In the genomic region with DNA sequence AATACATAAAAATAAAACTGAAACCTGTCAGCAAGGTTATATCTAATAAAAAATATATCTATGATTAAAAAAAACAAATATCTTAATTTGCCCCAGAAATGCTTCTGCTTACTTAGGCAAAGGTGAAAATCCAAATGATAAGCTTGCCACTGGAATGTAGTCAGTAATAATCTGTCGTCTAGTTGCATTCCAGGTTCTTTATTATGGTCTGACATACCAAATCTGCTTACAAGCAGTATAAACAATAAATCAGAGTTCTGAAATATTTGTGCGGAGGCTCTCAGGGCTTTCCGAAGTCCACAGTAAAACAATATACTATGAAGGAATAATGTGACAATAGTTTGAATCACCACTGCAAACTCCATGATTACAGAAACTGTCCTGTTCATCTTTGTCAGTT, we compare ENCODE assay signal across 28 cellular contexts.
A peak's percentile ranks its signal among the peaks of the same experiment; 100 is the strongest.
DNase-seq lines count a peak whose midpoint lies in the region; ATAC-seq, FAIRE-seq and TF ChIP-seq lines count a peak whose summit lies in the region.
"Had no signal": no experiment of that assay in that cellular context is flagged by ENCODE, and none has a peak within 500 bp of the region (broad histone marks: within the 10 kb centered on the region; RNA-seq: fewer than 3 reads in every experiment).

No MANE protein-coding gene starts in this region.

- no peak for TF ChIP-seq EP300 in ovary (IDR thresholded peaks at IDR 0.05)

- no peak overlapping the region for H4K91ac ChIP-seq in mesenchymal stem cell (ENCODE audit: low read length)

- peak; percentile 15 for DNase-seq in adipocyte (ENCODE audit: low read depth)
- peak; percentile 9 for DNase-seq in fibroblast of villous mesenchyme (ENCODE audit: low read depth)
- no peak for DNase-seq in mesenchymal stem cell
- no peak for DNase-seq in small intestine
- DNase-seq in ovary, result no peak
- DNase-seq in NCI-H1694 treated with DMSO at 0.1 percent for 48 hours (lab: John Stamatoyannopoulos, UW), result no peak
- DNase-seq: C1 segment of cervical spinal cord; CD4-positive, alpha-beta memory T cell; COR-L47; DMS53; MM.1S; NCI-H1048; NCI-H1417; NCI-H1694; NCI-H2081; NCI-H2227 treated with DMSO at 0.1 percent for 48 hours; NCI-H510A; NCI-H69; OCI-M1; Peyer's patch; SHP77 treated with DMSO at 0.1 percent for 48 hours had no signal

- intact Hi-C loops in ovary (cut with DNase I), result no loop called here

- 80% methylated on average over 1 of the region's 3 CpGs for WGBS in mesenchymal stem cell
- 47 to 61% (median 54%) methylated on average over 3 of the region's 3 CpGs for WGBS in small intestine, 3 donors
- 14 to 34% (median 15%) methylated on average over 3 of the region's 3 CpGs for WGBS in ovary, 3 donors

- H3K23ac ChIP-seq in mesenchymal stem cell (ENCODE audit: low read length in 2 of 2), result no peak overlapping the region

- H2AK5ac ChIP-seq in mesenchymal stem cell (ENCODE audit: low read length, severe bottlenecking), result no peak overlapping the region

- H3K4me1 ChIP-seq in adipocyte (ENCODE audit: control insufficient read depth, insufficient read depth, low read length) (no peaks in the 10 kb centered on the region), mesenchymal stem cell (ENCODE audit: control insufficient read depth, insufficient read depth, low read depth, low read length) (peaks cover 2% of the 10 kb centered on the region), small intestine (ENCODE audit: control insufficient read depth in 2 of 2, insufficient read depth in 1 of 2, low read depth in 1 of 2, low read length in 1 of 2) (no peaks in the 10 kb centered on the region), ovary (ENCODE audit: insufficient read depth) (no peaks in the 10 kb centered on the region)
- H3K4me1 ChIP-seq: A549, Peyer's patch had no signal

- H3K79me1 ChIP-seq in mesenchymal stem cell (replicated peaks; ENCODE audit: low read length, poor library complexity, severe bottlenecking), result no peaks in the 10 kb centered on the region

- no peak overlapping the region for H2AFZ ChIP-seq in mesenchymal stem cell (ENCODE audit: low read depth, low read length)

- no peak overlapping the region for H2BK12ac ChIP-seq in mesenchymal stem cell (ENCODE audit: low read length in 2 of 2)

- H3K4me2 ChIP-seq in mesenchymal stem cell (ENCODE audit: low read length, poor library complexity, severe bottlenecking), result no peak overlapping the region
- H3K4me2 ChIP-seq: A549, KMS-11 had no signal

- H3K9ac ChIP-seq in adipocyte (ENCODE audit: low read length), result no peak overlapping the region
- no peak overlapping the region for H3K9ac ChIP-seq in mesenchymal stem cell (ENCODE audit: low read length)
- H3K9ac ChIP-seq: KMS-11 had no signal

- no peak overlapping the region for H3K4me3 ChIP-seq in adipocyte (ENCODE audit: low read length)
- no peak overlapping the region for H3K4me3 ChIP-seq in fibroblast of villous mesenchyme (ENCODE audit: low read depth, low read length)
- no peak overlapping the region for H3K4me3 ChIP-seq in mesenchymal stem cell (ENCODE audit: insufficient read depth in 1 of 2, low read depth in 1 of 2, low read length in 2 of 2)
- H3K4me3 ChIP-seq in small intestine (ENCODE audit: low read depth in 1 of 2, low read length in 2 of 2), result no peak overlapping the region
- no peak overlapping the region for H3K4me3 ChIP-seq in ovary
- H3K4me3 ChIP-seq: A549, Peyer's patch, SK-N-MC had no signal

- H3K14ac ChIP-seq in mesenchymal stem cell (ENCODE audit: low read length in 2 of 2), result no peak overlapping the region

- H3K36me3 ChIP-seq in adipocyte (ENCODE audit: control insufficient read depth, insufficient read depth, low read length, severe bottlenecking), result peaks cover under 1% of the 10 kb centered on the region
- H3K36me3 ChIP-seq in mesenchymal stem cell (ENCODE audit: control insufficient read depth in 1 of 2, insufficient read depth in 2 of 2, low read depth in 1 of 2, low read length in 2 of 2), result peaks cover 0 to 26% of the 10 kb centered on the region in 2 experiments
- H3K36me3 ChIP-seq in small intestine (ENCODE audit: control insufficient read depth in 2 of 2, insufficient read depth in 2 of 2, low read length in 2 of 2), result no peaks in the 10 kb centered on the region
- H3K36me3 ChIP-seq in ovary, result no peaks in the 10 kb centered on the region
- H3K36me3 ChIP-seq: Peyer's patch had no signal

- ATAC-seq in HG02571 (IDR thresholded peaks at IDR 0.05; ENCODE audit: unreplicated experiment) (no peak), HG02588 (IDR thresholded peaks at IDR 0.05; ENCODE audit: unreplicated experiment) (no peak)
- ATAC-seq: A549 had no signal

- no peak overlapping the region for H2BK5ac ChIP-seq in mesenchymal stem cell (ENCODE audit: low read depth, low read length, poor library complexity, severe bottlenecking)

- no peak overlapping the region for H2BK15ac ChIP-seq in mesenchymal stem cell (ENCODE audit: low read depth, poor library complexity, severe bottlenecking)

- H3K18ac ChIP-seq in mesenchymal stem cell (ENCODE audit: low read depth in 1 of 2, low read length in 2 of 2), result no peak overlapping the region

- FAIRE-seq in small intestine (lab: Jason Lieb, UNC), result peak; percentile 49
- FAIRE-seq: A549, GM18507, H1 had no signal

- H3K27ac ChIP-seq in mesenchymal stem cell (ENCODE audit: low read length, poor library complexity, severe bottlenecking) (peak overlapping the region; percentile 14), small intestine (ENCODE audit: low read depth in 1 of 2, low read length in 1 of 2) (no peak overlapping the region), ovary (no peak overlapping the region)
- H3K27ac ChIP-seq: A549, KMS-11, Peyer's patch, SK-N-MC had no signal

- no peak for TF ChIP-seq POLR2A in ovary (IDR thresholded peaks at IDR 0.05)

- TF ChIP-seq CTCF in fibroblast of villous mesenchyme (IDR thresholded peaks at IDR 0.05; ENCODE audit: insufficient read depth, low read depth, low read length) (no peak), ovary (IDR thresholded peaks at IDR 0.05) (no peak)

- no peak overlapping the region for H4K8ac ChIP-seq in mesenchymal stem cell (ENCODE audit: low read length)

- H3K9me3 ChIP-seq in adipocyte (ENCODE audit: control insufficient read depth, low read length), result no peaks in the 10 kb centered on the region
- H3K9me3 ChIP-seq in mesenchymal stem cell (ENCODE audit: control insufficient read depth, low read length), result no peaks in the 10 kb centered on the region
- H3K9me3 ChIP-seq in small intestine (ENCODE audit: control insufficient read depth, low read depth), result no peaks in the 10 kb centered on the region
- H3K9me3 ChIP-seq in ovary, result no peaks in the 10 kb centered on the region
- H3K9me3 ChIP-seq: A549, Peyer's patch had no signal

- H3K4ac ChIP-seq in mesenchymal stem cell (ENCODE audit: low read depth in 1 of 2, low read length in 2 of 2), result no peak overlapping the region

- no peaks in the 10 kb centered on the region for H3K27me3 ChIP-seq in adipocyte (replicated peaks; ENCODE audit: control insufficient read depth, insufficient read depth, low read length)
- H3K27me3 ChIP-seq in mesenchymal stem cell (ENCODE audit: control insufficient read depth in 1 of 2, insufficient read depth in 1 of 2, low read length in 2 of 2), result no peaks in the 10 kb centered on the region
- H3K27me3 ChIP-seq in small intestine (ENCODE audit: control insufficient read depth in 2 of 2, insufficient read depth in 2 of 2, low read length in 2 of 2), result no peaks in the 10 kb centered on the region
- H3K27me3 ChIP-seq in ovary, result no peaks in the 10 kb centered on the region
- H3K27me3 ChIP-seq: Peyer's patch had no signal

- no peak overlapping the region for H2BK120ac ChIP-seq in mesenchymal stem cell (ENCODE audit: low read depth, low read length)

Comparison
In these comparisons a context has a peak if more than half of its experiments do, and no peak if none do; other contexts are left out.
1. DNase-seq: peak in adipocyte (single experiment) and fibroblast of villous mesenchyme (single experiment); none in mesenchymal stem cell (single experiment), small intestine (single experiment), ovary (0 of 5) and NCI-H1694 treated with DMSO at 0.1 percent for 48 hours (single experiment).